Comparison of ENCODE assay signal across 11 cellular contexts in the genomic region with DNA sequence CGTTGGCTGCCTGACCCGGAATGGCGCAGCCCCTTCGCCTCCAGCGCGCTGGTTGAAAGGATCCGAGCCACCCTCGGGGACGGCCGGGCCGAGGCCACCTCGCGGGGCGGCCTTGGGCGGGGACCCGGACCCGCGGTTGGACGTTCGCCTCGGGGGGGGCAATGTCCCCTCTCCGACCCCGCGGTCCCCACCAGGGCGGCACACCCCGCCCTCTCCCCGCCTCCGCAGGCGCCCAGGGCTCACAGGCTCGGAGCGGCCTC. TPM values are rescaled to one million over a fixed set of nuclear protein-coding genes. Genes with fewer than 3 reads are reported as not detected.
DNase-seq lines count a peak whose midpoint lies in the region; ATAC-seq and TF ChIP-seq lines count a peak whose summit lies in the region.
"Had no signal": no experiment of that assay in that cellular context is flagged by ENCODE, and none has a peak within 500 bp of the region (broad histone marks: within the 10 kb centered on the region; RNA-seq: fewer than 3 reads in every experiment).

No MANE protein-coding gene starts in this region.

- TF ChIP-seq CTCF in A673 (conservative IDR thresholded peaks at IDR 0.05; ENCODE audit: low read depth, low read length) (no peak), Peyer's patch (IDR thresholded peaks at IDR 0.05) (no peak), left ventricle myocardium inferior (IDR thresholded peaks at IDR 0.05; ENCODE audit: borderline replicate concordance) (no peak), psoas muscle (IDR thresholded peaks at IDR 0.05) (no peak)

- no peaks in the 10 kb centered on the region for H3K36me3 ChIP-seq in A673 (ENCODE audit: insufficient read depth, low read length, poor library complexity, severe bottlenecking)
- no peaks in the 10 kb centered on the region for H3K36me3 ChIP-seq in Peyer's patch
- H3K36me3 ChIP-seq in left ventricle myocardium inferior = no peaks in the 10 kb centered on the region
- no peaks in the 10 kb centered on the region for H3K36me3 ChIP-seq in psoas muscle (ENCODE audit: insufficient read depth in 1 of 2, low read depth in 1 of 2)

- intact Hi-C loops in A673 (cut with micrococcal nuclease; ENCODE audit: unreplicated experiment) (no loop called here), left ventricle myocardium inferior (cut with micrococcal nuclease) (no loop called here), psoas muscle (cut with DNase I) (no loop called here)

- H3K9me3 ChIP-seq in A673 (ENCODE audit: low read depth, low read length, poor library complexity, severe bottlenecking) (no peaks in the 10 kb centered on the region), Peyer's patch (no peaks in the 10 kb centered on the region), left ventricle myocardium inferior (replicated peaks) (no peaks in the 10 kb centered on the region), psoas muscle (no peaks in the 10 kb centered on the region)

- H3K4me3 ChIP-seq in A673 (ENCODE audit: low read depth, low read length, poor library complexity, severe bottlenecking) = peak overlapping the region; percentile 57
- peak overlapping the region; percentile 31 to 64 (median 56) for H3K4me3 ChIP-seq in Peyer's patch
- H3K4me3 ChIP-seq in left ventricle myocardium inferior = peak overlapping the region; percentile 71
- H3K4me3 ChIP-seq in psoas muscle = peak overlapping the region; percentile 61

- H3K27me3 ChIP-seq in A673 (replicated peaks; ENCODE audit: insufficient read depth, low read depth, low read length, poor library complexity) (peaks cover 20% of the 10 kb centered on the region), Peyer's patch (peaks cover 0 to 22% of the 10 kb centered on the region in 2 donors), left ventricle myocardium inferior (ENCODE audit: low read depth) (peaks cover 73% of the 10 kb centered on the region), psoas muscle (ENCODE audit: insufficient read depth in 3 of 3, low read length in 2 of 3) (peaks cover 0 to 85% (median 32%) of the 10 kb centered on the region in 3 donors)

- no peak overlapping the region for H3K27ac ChIP-seq in A673 (ENCODE audit: low read depth, low read length, poor library complexity, severe bottlenecking)
- peak overlapping the region in 1 of 4 donors; percentile 38 for H3K27ac ChIP-seq in Peyer's patch
- peak overlapping the region; percentile 52 for H3K27ac ChIP-seq in left ventricle myocardium inferior (replicated peaks)
- no peak overlapping the region for H3K27ac ChIP-seq in psoas muscle

- TF ChIP-seq POLR2A in Peyer's patch (IDR thresholded peaks at IDR 0.05) = no peak

- DNase-seq in A673 (ENCODE audit: low spot score) = no peak
- no peak for DNase-seq in Peyer's patch
- DNase-seq in left ventricle myocardium inferior = no peak
- DNase-seq in psoas muscle = no peak
- no peak for DNase-seq in AML-193 (lab: John Stamatoyannopoulos, UW)
- no peak for DNase-seq in NCI-H748 treated with DMSO at 0.1 percent for 48 hours (lab: John Stamatoyannopoulos, UW)
- no peak for DNase-seq in ureter (ENCODE audit: low spot score)
- DNase-seq: cortex of kidney, NCI-H526 treated with DMSO at 0.1 percent for 48 hours had no signal

- no TSS peak for BruUV-seq in A673 (replicated peaks; lab: Mats Ljungman, UMichigan)

- POLR2A ChIA-PET in A673 (lab: Charles Lee; ENCODE audit: low non-redundant PET) = interaction anchor here (0.6 to 0.9 kb wide), 2 partner anchors 17 to 751 kb away, joined by 3 to 4 read pairs; partner anchors contain the start of gene LUC7L

- CTCF ChIA-PET in A673 (lab: Charles Lee) = no interaction called here

- ATAC-seq in psoas muscle (peak in 1 of 4 donors; percentile 2), HG03025 (IDR thresholded peaks at IDR 0.05; ENCODE audit: low FRiP score, unreplicated experiment) (no peak)

- WGBS in psoas muscle, 3 donors = 0 to 5% methylated on average over 13 to 31 of the region's 31 CpGs; no CpG with 5 or more reads in 1 of the 3 donors

- H3K4me1 ChIP-seq in A673 (ENCODE audit: insufficient read depth, low read length, poor library complexity, severe bottlenecking) = peaks cover 4% of the 10 kb centered on the region
- H3K4me1 ChIP-seq in Peyer's patch = peaks cover 0 to 21% (median 10%) of the 10 kb centered on the region in 4 donors
- peaks cover 26% of the 10 kb centered on the region for H3K4me1 ChIP-seq in left ventricle myocardium inferior
- H3K4me1 ChIP-seq in psoas muscle = peaks cover 9% of the 10 kb centered on the region

RNA-seq across cellular contexts. Expression of gene SOX8, which starts 1.0 kb away (rescaled TPM):
- 1.4 and 2.0 TPM in 2 replicates for total RNA-seq in A673 (2021)
- 1 to 10 TPM in 2 of 4 donors, under 1 TPM in 1, not detected in 1; 0.27 to 3.3 (median 1.1) TPM for total RNA-seq in Peyer's patch
- total RNA-seq in left ventricle myocardium inferior = 0.96 TPM
- total RNA-seq in psoas muscle = 1 to 10 TPM in 2 of 4 donors, under 1 TPM in 2; 0.57 to 2.1 (median 1.3) TPM
- polyA plus RNA-seq in psoas muscle = 1 to 10 TPM in 1 of 3 donors, under 1 TPM in 2; 0.45 to 5.0 (median 0.51) TPM
- total RNA-seq in ureter = 0.73 TPM
- total RNA-seq: M059J had no signal

RNA-seq across cellular contexts. Expression of gene LMF1, which starts 9.7 kb away (rescaled TPM):
- 21.0 and 26.3 TPM in 2 replicates for total RNA-seq in A673 (2021)
- 10 to 100 TPM; 16.3 to 85.4 (median 54.6) TPM for total RNA-seq in Peyer's patch
- 6.6 TPM for total RNA-seq in left ventricle myocardium inferior
- 1 to 10 TPM; 4.0 to 9.0 (median 6.8) TPM for total RNA-seq in psoas muscle
- polyA plus RNA-seq in psoas muscle = 1 to 10 TPM; 1.9 to 2.7 (median 2.7) TPM
- total RNA-seq in ureter = 32.1 TPM
